34 cellular contexts compared by ENCODE assay signal in genomic region chr1:205387845-205388244, GRCh38. TPM values are rescaled to one million over a fixed set of nuclear protein-coding genes. Genes with fewer than 3 reads are reported as not detected.
"Had no signal": no experiment of that assay in that cellular context is flagged by ENCODE, and none has a peak within 500 bp of the region (broad histone marks: within the 10 kb centered on the region; RNA-seq: fewer than 3 reads in every experiment).

No MANE protein-coding gene starts in this region.

- DNase-seq: natural killer cell; occipital lobe; ovary; posterior cingulate gyrus; psoas muscle; right cardiac atrium; spleen; stimulated activated CD4-positive, alpha-beta T cell treated with anti-CD3 and anti-CD28 coated beads, Interleukin-12 subunit alpha, Interleukin-12 subunit beta, amount 100 ng/mL, for 4 hours; stimulated activated CD4-positive, alpha-beta T cell treated with anti-CD3 and anti-CD28 coated beads, Interleukin-1b, Interleukin-23, amount 100 ng/mL, for 48 hours; stimulated activated CD4-positive, alpha-beta T cell treated with anti-CD3 and anti-CD28 coated beads, Interleukin-4, amount 100 ng/mL, for 1 hour; stimulated activated CD4-positive, alpha-beta T cell treated with anti-CD3 and anti-CD28 coated beads, Interleukin-4, amount 100 ng/mL, for 4 hours; stimulated activated CD8-positive, alpha-beta memory T cell treated with anti-CD3 and anti-CD28 coated beads, Interleukin-4, amount 100 ng/mL, for 48 hours; stimulated activated naive CD4-positive, alpha-beta T cell; stimulated activated naive CD8-positive, alpha-beta T cell treated with anti-CD3 and anti-CD28 coated beads, Interleukin-15, amount 100 ng/mL, for 72 hours; stimulated activated naive CD8-positive, alpha-beta T cell treated with anti-CD3 and anti-CD28 coated beads, Interleukin-15, Interleukin-2, amounts not matched to agents 100 U/mL and 50 U/mL, for 24 hours; substantia nigra; testis; tibial artery; transverse colon had no signal

- H3K9ac ChIP-seq: neural progenitor cell, parathyroid adenoma had no signal

- H3K27ac Mint-ChIP-seq: natural killer cell; nephron; neural progenitor cell; progenitor cell of endocrine pancreas; stimulated activated memory B cell treated with anti-CD40 and anti-IgM and Interleukin-4, amounts not matched to agents 10 μg/mL and 1 μg/mL and 100 μg/mL, for 72 hours; stimulated activated naive CD8-positive, alpha-beta T cell treated with anti-CD3 and anti-CD28 coated beads, Interleukin-15, amount 100 ng/mL, for 72 hours had no signal

- H3K27me3 ChIP-seq: neural progenitor cell, ovary, testis, transverse colon, upper lobe of left lung, vagina had no signal

- H3K79me2 ChIP-seq: parathyroid adenoma had no signal

- H3K4me3 Mint-ChIP-seq: natural killer cell; nephron; neural progenitor cell; stimulated activated memory B cell treated with anti-CD40 and anti-IgM and Interleukin-4, amounts not matched to agents 10 μg/mL and 1 μg/mL and 100 μg/mL, for 72 hours; stimulated activated naive CD8-positive, alpha-beta T cell treated with anti-CD3 and anti-CD28 coated beads, Interleukin-15, amount 100 ng/mL, for 72 hours had no signal

- H3K27ac ChIP-seq: neural progenitor cell, ovary, parathyroid adenoma, psoas muscle, skin epidermis, spleen, suprapubic skin, testis, tibial artery, transverse colon, upper lobe of left lung, vagina had no signal

- H3K36me3 Mint-ChIP-seq: natural killer cell; stimulated activated memory B cell treated with anti-CD40 and anti-IgM and Interleukin-4, amounts not matched to agents 10 μg/mL and 1 μg/mL and 100 μg/mL, for 72 hours had no signal

- H2AFZ ChIP-seq: neural progenitor cell, parathyroid adenoma had no signal

- H3K4me2 ChIP-seq: neural progenitor cell, smooth muscle cell had no signal

- H3K9me3 Mint-ChIP-seq: natural killer cell; neural progenitor cell; stimulated activated memory B cell treated with anti-CD40 and anti-IgM and Interleukin-4, amounts not matched to agents 10 μg/mL and 1 μg/mL and 100 μg/mL, for 72 hours; stimulated activated naive CD8-positive, alpha-beta T cell treated with anti-CD3 and anti-CD28 coated beads, Interleukin-15, amount 100 ng/mL, for 72 hours had no signal

- FAIRE-seq: urothelium cell line had no signal

- ATAC-seq: natural killer cell; psoas muscle; right cardiac atrium; sciatic nerve; stimulated activated memory B cell treated with anti-CD40 and anti-IgM and Interleukin-4, amounts not matched to agents 10 μg/mL and 1 μg/mL and 100 μg/mL, for 72 hours; stimulated activated naive CD8-positive, alpha-beta T cell treated with anti-CD3 and anti-CD28 coated beads, Interleukin-15, amount 100 ng/mL, for 72 hours; stimulated activated naive CD8-positive, alpha-beta T cell treated with anti-CD3 and anti-CD28 coated beads, Interleukin-15, Interleukin-2, amounts not matched to agents 100 U/mL and 50 U/mL, for 24 hours had no signal

- H3K4me3 ChIP-seq: neural progenitor cell, ovary, psoas muscle, skin epidermis, smooth muscle cell, spleen, suprapubic skin, testis, tibial artery, transverse colon, upper lobe of left lung, vagina had no signal

- H3K4me1 Mint-ChIP-seq: natural killer cell; stimulated activated memory B cell treated with anti-CD40 and anti-IgM and Interleukin-4, amounts not matched to agents 10 μg/mL and 1 μg/mL and 100 μg/mL, for 72 hours; stimulated activated naive CD8-positive, alpha-beta T cell treated with anti-CD3 and anti-CD28 coated beads, Interleukin-15, amount 100 ng/mL, for 72 hours had no signal

- H3K9me3 ChIP-seq: ovary, psoas muscle, spleen, suprapubic skin, testis, tibial artery, transverse colon, upper lobe of left lung, vagina had no signal

- H3K4me1 ChIP-seq: psoas muscle, spleen, suprapubic skin, tibial artery, transverse colon, vagina had no signal

- H3K36me3 ChIP-seq: neural progenitor cell, ovary, spleen, suprapubic skin, tibial artery, transverse colon, upper lobe of left lung, vagina had no signal

RNA-seq across cellular contexts. Expression of gene KLHDC8A, which starts 31.1 kb away (rescaled TPM):
- total RNA-seq: natural killer cell, osteoblast, psoas muscle, renal cortical epithelial cell, smooth muscle cell, ureter, vagina had no signal

RNA-seq across cellular contexts. Expression of gene LEMD1, which starts 34.0 kb away (rescaled TPM):
- total RNA-seq: natural killer cell, osteoblast, psoas muscle, right cardiac atrium, sciatic nerve, spleen, transverse colon, ureter, vagina had no signal
- polyA plus RNA-seq: psoas muscle, right cardiac atrium, spleen had no signal
